In genomic region chr3:7322957-7323679, GRCh38 we compare ENCODE assay signal across 27 cellular contexts.
"Had no signal": no experiment of that assay in that cellular context is flagged by ENCODE, and none has a peak within 500 bp of the region (broad histone marks: within the 10 kb centered on the region; RNA-seq: fewer than 3 reads in every experiment).

No MANE protein-coding gene starts in this region.

- H3K9me3 ChIP-seq: Peyer's patch, SJSA1 had no signal

- H3K4me3 ChIP-seq: Peyer's patch, SJSA1 had no signal

- DNase-seq: activated CD4-positive, alpha-beta T cell treated with anti-CD3 and anti-CD28 coated beads for 48 hours; activated CD4-positive, alpha-beta T cell treated with anti-CD3 and anti-CD28 coated beads, Interleukin-2, amount 50 U/mL, for 4 hours; activated CD4-positive, CD25-positive, alpha-beta regulatory T cell treated with anti-CD3 and anti-CD28 coated beads, Interleukin-2, amount 50 U/mL, for 72 hours; activated CD8-positive, alpha-beta memory T cell treated with anti-CD3 and anti-CD28 coated beads, Interleukin-2, amount 50 U/mL, for 48 hours; activated CD8-positive, alpha-beta T cell treated with anti-CD3 and anti-CD28 coated beads, Interleukin-2, amount 10 ng/mL, durations not matched to agents 7 days and 5 days; activated effector memory CD4-positive, alpha-beta T cell treated with Interleukin-2 at 50 U/mL for 16 hours; activated naive CD4-positive, alpha-beta T cell; activated T-cell treated with anti-CD3 and anti-CD28 coated beads, Interleukin-2, amount 50 U/mL, for 1 hour; amniotic stem cell; brain microvascular endothelial cell; NCI-H1092; NCI-H1417 treated with DMSO at 0.1 percent for 48 hours; NCI-H1694; NCI-H2029; NCI-H2107; NCI-H2171 treated with DMSO at 0.1 percent for 48 hours; NCI-H226; NCI-H69; NK-92 treated with Interleukin-12 subunit alpha and Interleukin-12 subunit beta, amount 100 ng/mL, for 24 hours; Peyer's patch; SHP77; T-helper 17 cell; T-helper 9 cell had no signal

- H3K9ac ChIP-seq: KMS-11 had no signal

- ATAC-seq: activated CD8-positive, alpha-beta T cell treated with anti-CD3 and anti-CD28 coated beads, Interleukin-2, amount 10 ng/mL, durations not matched to agents 7 days and 5 days; T-helper 17 cell; WTC11 had no signal

- H3K27ac ChIP-seq: brain microvascular endothelial cell, KMS-11, Peyer's patch, RWPE1, SJSA1 had no signal

- H3K27me3 ChIP-seq: brain microvascular endothelial cell, Peyer's patch, SJSA1 had no signal

- H3K4me2 ChIP-seq: KMS-11 had no signal

- H3K36me3 ChIP-seq: brain microvascular endothelial cell, Peyer's patch, SJSA1 had no signal

- H3K4me1 ChIP-seq: Peyer's patch, SJSA1 had no signal
